Comparison of ENCODE assay signal across 1 cellular context in the genomic region with DNA sequence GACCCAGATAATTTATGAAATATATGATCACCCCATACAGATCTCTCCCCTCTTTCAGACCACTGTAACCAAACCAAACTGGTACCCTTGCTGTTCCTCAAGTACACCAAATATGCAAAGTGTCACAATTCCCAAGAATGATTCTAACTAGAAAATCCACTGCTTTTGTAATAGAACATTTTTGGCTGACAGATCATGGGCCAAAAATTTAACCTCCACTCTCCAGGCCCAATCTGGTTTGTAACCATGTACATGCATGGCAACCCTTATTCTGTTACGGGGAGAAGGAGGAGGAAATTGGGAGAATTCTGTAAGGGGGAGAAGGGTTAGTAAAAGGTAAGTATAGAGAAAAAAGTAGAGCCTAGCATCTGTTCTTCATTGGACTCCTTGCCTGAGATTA.
TF ChIP-seq lines count a peak whose summit lies in the region.

No MANE protein-coding gene starts in this region.

TF ChIP-seq in GM23338, 12 proteins besides CTCF, POLR2A, EP300 and RAD21 (continued from another document):
- TF ChIP-seq, protein P1, sequence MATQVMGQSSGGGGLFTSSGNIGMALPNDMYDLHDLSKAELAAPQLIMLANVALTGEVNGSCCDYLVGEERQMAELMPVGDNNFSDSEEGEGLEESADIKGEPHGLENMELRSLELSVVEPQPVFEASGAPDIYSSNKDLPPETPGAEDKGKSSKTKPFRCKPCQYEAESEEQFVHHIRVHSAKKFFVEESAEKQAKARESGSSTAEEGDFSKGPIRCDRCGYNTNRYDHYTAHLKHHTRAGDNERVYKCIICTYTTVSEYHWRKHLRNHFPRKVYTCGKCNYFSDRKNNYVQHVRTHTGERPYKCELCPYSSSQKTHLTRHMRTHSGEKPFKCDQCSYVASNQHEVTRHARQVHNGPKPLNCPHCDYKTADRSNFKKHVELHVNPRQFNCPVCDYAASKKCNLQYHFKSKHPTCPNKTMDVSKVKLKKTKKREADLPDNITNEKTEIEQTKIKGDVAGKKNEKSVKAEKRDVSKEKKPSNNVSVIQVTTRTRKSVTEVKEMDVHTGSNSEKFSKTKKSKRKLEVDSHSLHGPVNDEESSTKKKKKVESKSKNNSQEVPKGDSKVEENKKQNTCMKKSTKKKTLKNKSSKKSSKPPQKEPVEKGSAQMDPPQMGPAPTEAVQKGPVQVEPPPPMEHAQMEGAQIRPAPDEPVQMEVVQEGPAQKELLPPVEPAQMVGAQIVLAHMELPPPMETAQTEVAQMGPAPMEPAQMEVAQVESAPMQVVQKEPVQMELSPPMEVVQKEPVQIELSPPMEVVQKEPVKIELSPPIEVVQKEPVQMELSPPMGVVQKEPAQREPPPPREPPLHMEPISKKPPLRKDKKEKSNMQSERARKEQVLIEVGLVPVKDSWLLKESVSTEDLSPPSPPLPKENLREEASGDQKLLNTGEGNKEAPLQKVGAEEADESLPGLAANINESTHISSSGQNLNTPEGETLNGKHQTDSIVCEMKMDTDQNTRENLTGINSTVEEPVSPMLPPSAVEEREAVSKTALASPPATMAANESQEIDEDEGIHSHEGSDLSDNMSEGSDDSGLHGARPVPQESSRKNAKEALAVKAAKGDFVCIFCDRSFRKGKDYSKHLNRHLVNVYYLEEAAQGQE (IDR thresholded peaks at IDR 0.05; ENCODE audit: unreplicated experiment), result no peak
- TF ChIP-seq ZNF462 (CRISPR knock-in tag; IDR thresholded peaks at IDR 0.05) (no peak), NANOG (IDR thresholded peaks at IDR 0.05; ENCODE audit: borderline replicate concordance) (no peak), ZNF114 (CRISPR knock-in tag; IDR thresholded peaks at IDR 0.05) (no peak), EZH2 (IDR thresholded peaks at IDR 0.05; ENCODE audit: low read depth, unreplicated experiment) (no peak), ZNF331 (CRISPR knock-in tag; IDR thresholded peaks at IDR 0.05; ENCODE audit: low read depth) (no peak)
